16 cellular contexts compared by ENCODE assay signal in the genomic region with DNA sequence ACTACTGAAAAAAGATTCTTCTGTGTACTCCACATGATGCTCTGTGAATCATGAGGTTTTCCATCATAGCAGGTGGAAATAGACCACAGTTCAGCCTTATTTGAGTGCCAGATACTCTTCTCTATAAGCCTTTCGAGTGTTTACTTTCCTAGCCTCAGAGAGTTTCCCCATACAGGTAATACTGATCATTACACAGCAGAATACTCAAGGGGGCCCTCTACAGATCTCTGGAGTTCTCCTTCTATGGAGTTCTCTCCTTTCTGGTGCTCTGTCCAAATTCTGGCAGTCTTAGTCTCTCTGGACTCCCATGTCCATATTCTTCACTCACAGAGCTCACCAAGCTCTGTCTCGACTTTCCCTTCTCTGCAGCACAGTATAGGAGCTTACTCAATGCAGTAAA.
A peak's percentile ranks its signal among the peaks of the same experiment; 100 is the strongest.
DNase-seq lines count a peak whose midpoint lies in the region; ATAC-seq and TF ChIP-seq lines count a peak whose summit lies in the region.
"Had no signal": no experiment of that assay in that cellular context is flagged by ENCODE, and none has a peak within 500 bp of the region (broad histone marks: within the 10 kb centered on the region; RNA-seq: fewer than 3 reads in every experiment).

No MANE protein-coding gene starts in this region.

- no peaks in the 10 kb centered on the region for H3K4me1 ChIP-seq in left lung
- H3K4me1 ChIP-seq: esophagus squamous epithelium, tibial artery had no signal

- in situ Hi-C loops in SK-MEL-5 (cut with HindIII; ENCODE audit: low pct_unique_long_range_greater_than_20kb, low sequenced_read_pairs) = no loop called here

- H3K4me3 ChIP-seq in NB4 (ENCODE audit: low read depth, low read length) (no peak overlapping the region), left lung (no peak overlapping the region), coronary artery (no peak overlapping the region)
- H3K4me3 ChIP-seq: esophagus squamous epithelium, tibial artery had no signal

- ATAC-seq in left lung (peak; percentile 87), HG03521 (IDR thresholded peaks at IDR 0.05; ENCODE audit: unreplicated experiment) (no peak)
- ATAC-seq: left colon; stimulated activated memory B cell treated with anti-CD40 and anti-IgM and Interleukin-4, amounts not matched to agents 10 μg/mL and 1 μg/mL and 100 μg/mL, for 72 hours had no signal

- intact Hi-C loops in left lung (cut with DNase I) = no loop called here

- no peaks in the 10 kb centered on the region for H3K27me3 ChIP-seq in left lung
- H3K27me3 ChIP-seq: esophagus squamous epithelium, tibial artery had no signal

- H3K27ac ChIP-seq in left lung = no peak overlapping the region
- no peak overlapping the region for H3K27ac ChIP-seq in coronary artery
- H3K27ac ChIP-seq: esophagus squamous epithelium, RWPE1, tibial artery had no signal

- DNase-seq in ELR (ENCODE audit: low read depth) = peak; percentile 14
- no peak for DNase-seq in NB4 (ENCODE audit: low read depth)
- peak; percentile 39 for DNase-seq in SK-MEL-5 (ENCODE audit: low read depth, low spot score)
- DNase-seq in left lung = no peak
- DNase-seq in coronary artery (ENCODE audit: low spot score) = no peak
- no peak for DNase-seq in DMS 273 treated with DMSO at 0.1 percent for 48 hours (lab: John Stamatoyannopoulos, UW)
- DNase-seq: EL, esophagus squamous epithelium, left colon, NCI-H1105 treated with DMSO at 0.1 percent for 48 hours, NCI-H526, small intestine, tibial artery had no signal

- TF ChIP-seq CTCF in NB4 (IDR thresholded peaks at IDR 0.05; ENCODE audit: low read depth, low read length) (peak; percentile 9), left lung (IDR thresholded peaks at IDR 0.05) (no peak), coronary artery (IDR thresholded peaks at IDR 0.05) (no peak)

- no peak for TF ChIP-seq POLR2A in NB4 (IDR thresholded peaks at IDR 0.05; ENCODE audit: extremely low read depth, insufficient read length)

- no peaks in the 10 kb centered on the region for H3K9me3 ChIP-seq in left lung
- H3K9me3 ChIP-seq: esophagus squamous epithelium, tibial artery had no signal

- no peaks in the 10 kb centered on the region for H3K36me3 ChIP-seq in left lung
- H3K36me3 ChIP-seq: esophagus squamous epithelium, tibial artery had no signal

Comparison
In these comparisons a context has a peak if more than half of its experiments do, and no peak if none do; other contexts are left out.
1. DNase-seq: peak in ELR (single experiment) and SK-MEL-5 (single experiment); none in NB4 (single experiment), left lung (0 of 2), coronary artery (single experiment) and DMS 273 treated with DMSO at 0.1 percent for 48 hours (single experiment).